In genomic region chrX:149982310-149982709, GRCh38 we compare ENCODE assay signal across 18 cellular contexts. TPM values are rescaled to one million over a fixed set of nuclear protein-coding genes. Genes with fewer than 3 reads are reported as not detected.
"Had no signal": no experiment of that assay in that cellular context is flagged by ENCODE, and none has a peak within 500 bp of the region (broad histone marks: within the 10 kb centered on the region; RNA-seq: fewer than 3 reads in every experiment).

No MANE protein-coding gene starts in this region.

- H3K79me2 ChIP-seq: hepatocyte had no signal

- DNase-seq: activated CD4-positive, alpha-beta T cell treated with anti-CD3 and anti-CD28 coated beads for 1 hour; activated CD4-positive, alpha-beta T cell treated with anti-CD3 and anti-CD28 coated beads, Interleukin-2, amount 50 U/mL, for 4 hours; activated naive CD4-positive, alpha-beta T cell treated with anti-CD3 and anti-CD28 coated beads, Interleukin-2, amount 10 ng/mL, durations not matched to agents 7 days and 5 days; activated T-cell treated with anti-CD3 and anti-CD28 coated beads for 4 hours; naive thymus-derived CD8-positive, alpha-beta T cell; right lobe of liver; spleen; stimulated activated CD4-positive, alpha-beta T cell treated with anti-CD3 and anti-CD28 coated beads, Interleukin-1b, Interleukin-23, amount 100 ng/mL, for 48 hours had no signal

- H3K36me3 ChIP-seq: right lobe of liver, spleen had no signal

- H3K27me3 ChIP-seq: hepatocyte, right lobe of liver, spleen had no signal

- H3K27ac ChIP-seq: hepatocyte, right lobe of liver, VCaP had no signal

- H3K9me3 ChIP-seq: right lobe of liver, spleen had no signal

- H3K36me3 Mint-ChIP-seq: activated naive CD4-positive, alpha-beta T cell treated with anti-CD3 and anti-CD28 coated beads, Interleukin-2, amount 10 ng/mL, durations not matched to agents 7 days and 5 days had no signal

- H3K4me2 ChIP-seq: hepatocyte had no signal

- H3K4me1 Mint-ChIP-seq: activated naive CD4-positive, alpha-beta T cell treated with anti-CD3 and anti-CD28 coated beads, Interleukin-2, amount 10 ng/mL, durations not matched to agents 7 days and 5 days; activated T-helper 17 cell treated with anti-CD3 and anti-CD28 coated beads, Interleukin-2, amount 50 U/mL, for 72 hours had no signal

- H3K9me3 Mint-ChIP-seq: activated naive CD4-positive, alpha-beta T cell treated with anti-CD3 and anti-CD28 coated beads, Interleukin-2, amount 10 ng/mL, durations not matched to agents 7 days and 5 days; activated T-helper 17 cell treated with anti-CD3 and anti-CD28 coated beads, Interleukin-2, amount 50 U/mL, for 72 hours; naive thymus-derived CD8-positive, alpha-beta T cell had no signal

- ATAC-seq: activated T-helper 17 cell treated with anti-CD3 and anti-CD28 coated beads, Interleukin-2, amount 50 U/mL, for 72 hours; naive thymus-derived CD8-positive, alpha-beta T cell had no signal

- H3K27ac Mint-ChIP-seq: activated naive CD4-positive, alpha-beta T cell treated with anti-CD3 and anti-CD28 coated beads, Interleukin-2, amount 10 ng/mL, durations not matched to agents 7 days and 5 days; activated T-helper 17 cell treated with anti-CD3 and anti-CD28 coated beads, Interleukin-2, amount 50 U/mL, for 72 hours had no signal

- H3K4me3 ChIP-seq: hepatocyte, lung, right lobe of liver, spleen had no signal

- H3K4me3 Mint-ChIP-seq: activated naive CD4-positive, alpha-beta T cell treated with anti-CD3 and anti-CD28 coated beads, Interleukin-2, amount 10 ng/mL, durations not matched to agents 7 days and 5 days; activated T-helper 17 cell treated with anti-CD3 and anti-CD28 coated beads, Interleukin-2, amount 50 U/mL, for 72 hours; naive thymus-derived CD8-positive, alpha-beta T cell had no signal

- H3K27me3 Mint-ChIP-seq: activated naive CD4-positive, alpha-beta T cell treated with anti-CD3 and anti-CD28 coated beads, Interleukin-2, amount 10 ng/mL, durations not matched to agents 7 days and 5 days; activated T-helper 17 cell treated with anti-CD3 and anti-CD28 coated beads, Interleukin-2, amount 50 U/mL, for 72 hours; naive thymus-derived CD8-positive, alpha-beta T cell had no signal

- H2AFZ ChIP-seq: hepatocyte had no signal

- H3K4me1 ChIP-seq: right lobe of liver, spleen had no signal

RNA-seq across cellular contexts. Expression of gene HSFX4, which starts 52.9 kb away (rescaled TPM):
- total RNA-seq: activated T-helper 17 cell treated with anti-CD3 and anti-CD28 coated beads, Interleukin-2, amount 50 U/mL, for 72 hours; hepatocyte; kidney epithelial cell; lung; mononuclear cell; naive thymus-derived CD8-positive, alpha-beta T cell; posterior vena cava; right lobe of liver; spleen; T-helper 1 cell treated with Interleukin-12 subunit alpha and Interleukin-12 subunit beta and Interleukin-4 antibody, amounts not matched to agents 30 ng/mL and 1 ng/mL, for 36 hours; ureter had no signal
- polyA plus RNA-seq: esophagus; hepatocyte; naive thymus-derived CD8-positive, alpha-beta T cell; spleen had no signal
